16 cellular contexts compared by ENCODE assay signal in genomic region chr12:7972734-7973488, GRCh38. TPM values are rescaled to one million over a fixed set of nuclear protein-coding genes. Genes with fewer than 3 reads are reported as not detected.
DNase-seq lines count a peak whose midpoint lies in the region; ATAC-seq and TF ChIP-seq lines count a peak whose summit lies in the region.
"Had no signal": no experiment of that assay in that cellular context is flagged by ENCODE, and none has a peak within 500 bp of the region (broad histone marks: within the 10 kb centered on the region; RNA-seq: fewer than 3 reads in every experiment).

No MANE protein-coding gene starts in this region.

- no peak for TF ChIP-seq RAD21 in IMR-90 (IDR thresholded peaks at IDR 0.05; ENCODE audit: low read length)

- peaks cover 2% of the 10 kb centered on the region for H3K79me2 ChIP-seq in trophoblast cell (ENCODE audit: control insufficient read depth, insufficient read depth, low read length, poor library complexity)

- H3K27me3 ChIP-seq in IMR-90 (ENCODE audit: control insufficient read depth, insufficient read depth, low read length) = no peaks in the 10 kb centered on the region
- H3K27me3 ChIP-seq in trophoblast cell (ENCODE audit: insufficient read depth, low read length) = no peaks in the 10 kb centered on the region
- H3K27me3 ChIP-seq: SJCRH30 had no signal

- no peak overlapping the region; the same call in 2 of the 3 replicates for H2BK15ac ChIP-seq in IMR-90 (ENCODE audit: low read depth, low read length)

- 0 out of 2 replicates have a peak overlapping the region, but pooled peaks have one; percentile 25 for H2BK20ac ChIP-seq in IMR-90 (ENCODE audit: low read depth, low read length)

- no peak overlapping the region for H2AK9ac ChIP-seq in IMR-90 (replicated peaks; ENCODE audit: low read depth, low read length, poor library complexity)

- H3K36me3 Mint-ChIP-seq in activated CD4-positive, alpha-beta T cell treated with anti-CD3 and anti-CD28 coated beads, Interleukin-2, amount 10 ng/mL, durations not matched to agents 24 days and 14 days (ENCODE audit: low read depth) = peaks cover 13% of the 10 kb centered on the region
- peaks cover 11% of the 10 kb centered on the region for H3K36me3 Mint-ChIP-seq in brain

- intact Hi-C loops in activated CD4-positive, alpha-beta T cell treated with anti-CD3 and anti-CD28 coated beads, Interleukin-2, amount 10 ng/mL, durations not matched to agents 24 days and 14 days (cut with micrococcal nuclease) = no loop called here
- intact Hi-C loops in IMR-90 (cut with micrococcal nuclease) = loop anchor here (5.0 kb wide), 1 partner anchor 724 kb away; the partner anchor contains the start of gene RIMKLB

- H3K56ac ChIP-seq in IMR-90 (ENCODE audit: extremely low read depth, insufficient read depth, low read length) = no peak overlapping the region

- H3K4me1 ChIP-seq in IMR-90 (ENCODE audit: control insufficient read depth, insufficient read depth, low read length) = peaks cover 6% of the 10 kb centered on the region
- H3K4me1 ChIP-seq in trophoblast cell (ENCODE audit: control insufficient read depth in 1 of 2, insufficient read depth in 2 of 2, low read length in 2 of 2) = peaks cover 0 to 5% of the 10 kb centered on the region in 2 experiments
- H3K4me1 ChIP-seq: SJCRH30 had no signal

- H3K14ac ChIP-seq in IMR-90 (replicated peaks; ENCODE audit: low read depth, low read length) (no peak overlapping the region; the same call in 1 of the 2 replicates), trophoblast cell (ENCODE audit: low read length) (no peak overlapping the region)

- ATAC-seq in IMR-90 (ENCODE audit: low read depth) (no peak), HG02763 (IDR thresholded peaks at IDR 0.05; ENCODE audit: unreplicated experiment) (no peak), GM19463 (IDR thresholded peaks at IDR 0.05; ENCODE audit: unreplicated experiment) (no peak)
- ATAC-seq: heart right ventricle had no signal

- 0 out of 4 replicates have a peak overlapping the region, but pooled peaks of 1 of the 2 experiments have one; percentile 33 for H4K8ac ChIP-seq in IMR-90 (ENCODE audit: low read depth in 2 of 2, low read length in 2 of 2)
- peak overlapping the region; percentile 17 for H4K8ac ChIP-seq in trophoblast cell (ENCODE audit: low read depth, low read length)

- BruUV-seq in IMR-90 (replicated peaks; lab: Mats Ljungman, UMichigan) = no TSS peak

- H3K4me2 ChIP-seq in IMR-90 (ENCODE audit: low read depth, low read length) (no peak overlapping the region), trophoblast cell (ENCODE audit: low read length) (no peak overlapping the region)

- H3K27ac ChIP-seq in IMR-90 (ENCODE audit: insufficient read depth, low read length) (peak overlapping the region; percentile 47), trophoblast cell (ENCODE audit: low read depth, low read length) (peak overlapping the region; percentile 37)
- H3K27ac ChIP-seq: epithelial cell of prostate, SJCRH30 had no signal

- peak overlapping the region; percentile 84 for H3K4me3 Mint-ChIP-seq in activated CD4-positive, alpha-beta T cell treated with anti-CD3 and anti-CD28 coated beads, Interleukin-2, amount 10 ng/mL, durations not matched to agents 24 days and 14 days
- peak overlapping the region; percentile 38 to 72 (median 67) for H3K4me3 Mint-ChIP-seq in brain

- H2AFZ ChIP-seq in IMR-90 (replicated peaks; ENCODE audit: low read length, poor library complexity) (no peak overlapping the region), trophoblast cell (ENCODE audit: insufficient read depth, low read length, poor library complexity) (no peak overlapping the region)

- H3K4me3 ChIP-seq in IMR-90 (ENCODE audit: insufficient read depth, low read depth, low read length) (no peak overlapping the region), trophoblast cell (ENCODE audit: low read depth, low read length) (no peak overlapping the region)
- H3K4me3 ChIP-seq: SJCRH30 had no signal

- CTCF ChIA-PET in IMR-90 (lab: Yijun Ruan, JAX) = interaction anchor here (1.2 kb wide), 1 partner anchor 40 kb away, joined by 5 read pairs; no protein-coding TSS in a partner anchor

- no peak overlapping the region for H4K12ac ChIP-seq in trophoblast cell (ENCODE audit: low read depth, low read length)

- H3K18ac ChIP-seq in IMR-90 (ENCODE audit: low read depth, low read length) (no peak overlapping the region; the same call in 1 of the 2 replicates), trophoblast cell (ENCODE audit: low read length) (no peak overlapping the region)

- H2BK5ac ChIP-seq in IMR-90 (ENCODE audit: low read depth, low read length, poor library complexity, severe bottlenecking) (peak overlapping the region; percentile 59), trophoblast cell (ENCODE audit: low read depth, low read length, poor library complexity) (no peak overlapping the region)

- no peak overlapping the region for H4K5ac ChIP-seq in IMR-90 (ENCODE audit: low read depth, low read length)

- in situ Hi-C loops in IMR-90 (cut with MboI; ENCODE audit: low sequenced_read_pairs) = no loop called here

- H3K4ac ChIP-seq in IMR-90 (ENCODE audit: low read depth, low read length) (peak overlapping the region; percentile 20), trophoblast cell (ENCODE audit: low read depth, low read length) (peak overlapping the region; percentile 58)

- H3K79me1 ChIP-seq in IMR-90 (ENCODE audit: low read depth in 1 of 2, low read length in 2 of 2) (peaks cover 8% of the 10 kb centered on the region in 2 experiments; a peak in 3 of 4 replicates), trophoblast cell (ENCODE audit: low read length) (peaks cover 14% of the 10 kb centered on the region)

- H3K27ac Mint-ChIP-seq in activated CD4-positive, alpha-beta T cell treated with anti-CD3 and anti-CD28 coated beads, Interleukin-2, amount 10 ng/mL, durations not matched to agents 24 days and 14 days = peak overlapping the region; percentile 91
- H3K27ac Mint-ChIP-seq in brain = peak overlapping the region; percentile 55 to 92 (median 83)

- no peak overlapping the region for H3K9ac ChIP-seq in IMR-90 (ENCODE audit: low read depth, low read length)
- no peak overlapping the region for H3K9ac ChIP-seq in trophoblast cell (ENCODE audit: low read length)

- H3K9me3 ChIP-seq in IMR-90 (ENCODE audit: control insufficient read depth, insufficient read depth, low read length) (no peaks in the 10 kb centered on the region), trophoblast cell (ENCODE audit: insufficient read depth, low read depth, low read length) (no peaks in the 10 kb centered on the region)
- H3K9me3 ChIP-seq: heart right ventricle, SJCRH30 had no signal

- H4K91ac ChIP-seq in IMR-90 (ENCODE audit: insufficient read depth, low read depth, low read length) (no peak overlapping the region), trophoblast cell (ENCODE audit: low read depth, low read length) (peak overlapping the region; percentile 39)

- H3K4me1 Mint-ChIP-seq in activated CD4-positive, alpha-beta T cell treated with anti-CD3 and anti-CD28 coated beads, Interleukin-2, amount 10 ng/mL, durations not matched to agents 24 days and 14 days = peaks cover 30% of the 10 kb centered on the region
- peaks cover 73% of the 10 kb centered on the region for H3K4me1 Mint-ChIP-seq in brain

- H3K27me3 Mint-ChIP-seq in activated CD4-positive, alpha-beta T cell treated with anti-CD3 and anti-CD28 coated beads, Interleukin-2, amount 10 ng/mL, durations not matched to agents 24 days and 14 days = no peaks in the 10 kb centered on the region
- H3K27me3 Mint-ChIP-seq in brain = peaks cover 10% of the 10 kb centered on the region

- no peaks in the 10 kb centered on the region; the same call in 1 of the 2 replicates for H3K9me1 ChIP-seq in IMR-90 (ENCODE audit: insufficient read depth, low read length)

- POLR2A ChIA-PET in IMR-90 (lab: Charles Lee; ENCODE audit: unreplicated experiment) = no interaction called here

- dilution Hi-C loops in IMR-90 (cut with HindIII; ENCODE audit: low sequenced_read_pairs, unreplicated experiment) = no loop called here

- H3K23ac ChIP-seq in IMR-90 (ENCODE audit: low read depth, low read length) = no peak overlapping the region
- H3K23ac ChIP-seq in trophoblast cell (ENCODE audit: low read length) = no peak overlapping the region

- 93% methylated on average over 4 of the region's 19 CpGs; no CpG with 5 or more reads in 1 of the 2 experiments for WGBS in IMR-90 (ENCODE audit: extremely low coverage in 2 of 2, insufficient read length in 1 of 2), 2 experiments
- no CpG with 5 or more reads among the region's 19 CpGs for WGBS in trophoblast cell (ENCODE audit: extremely low coverage, insufficient coverage, insufficient read length)

- no peaks in the 10 kb centered on the region for H4K20me1 ChIP-seq in IMR-90 (ENCODE audit: insufficient read depth, low read length)

- no peak for TF ChIP-seq CTCF in IMR-90 (conservative IDR thresholded peaks at IDR 0.05; ENCODE audit: low read depth, low read length)
- TF ChIP-seq CTCF in brain (conservative IDR thresholded peaks at IDR 0.05) = no peak

- H2BK120ac ChIP-seq in IMR-90 (ENCODE audit: low read depth, low read length) (peak overlapping the region; percentile 18; the same call in 1 of the 2 replicates), trophoblast cell (ENCODE audit: insufficient read depth, low read length, poor library complexity) (no peak overlapping the region)

- no peak for DNase-seq in activated CD4-positive, alpha-beta T cell treated with anti-CD3 and anti-CD28 coated beads, Interleukin-2, amount 10 ng/mL, durations not matched to agents 24 days and 14 days
- no peak for DNase-seq in activated CD4-positive, alpha-beta T cell treated with anti-CD3 and anti-CD28 coated beads for 1 hour
- no peak for DNase-seq in IMR-90
- no peak for DNase-seq in trophoblast cell
- no peak for DNase-seq in GF-D8 (lab: John Stamatoyannopoulos, UW)
- DNase-seq: activated effector memory CD4-positive, alpha-beta T cell treated with anti-CD3 and anti-CD28 coated beads, Interleukin-2, amount 50 U/mL, for 16 hours; Calu3; heart right ventricle; MV-4-11; NCI-H2171; SJCRH30; small intestine had no signal

- TF ChIP-seq POLR2A in IMR-90 (IDR thresholded peaks at IDR 0.05; ENCODE audit: low read depth, low read length) = no peak

- no peaks in the 10 kb centered on the region for H3K9me3 Mint-ChIP-seq in activated CD4-positive, alpha-beta T cell treated with anti-CD3 and anti-CD28 coated beads, Interleukin-2, amount 10 ng/mL, durations not matched to agents 24 days and 14 days
- peaks cover 6 to 23% (median 10%) of the 10 kb centered on the region in 5 experiments for H3K9me3 Mint-ChIP-seq in brain

- peak overlapping the region; percentile 86 for H2BK12ac ChIP-seq in trophoblast cell (ENCODE audit: low read length)

- H2AK5ac ChIP-seq in IMR-90 (ENCODE audit: low read depth, low read length) = peak overlapping the region; percentile 64; the same call in 1 of the 2 replicates
- H2AK5ac ChIP-seq in trophoblast cell (ENCODE audit: low read length) = no peak overlapping the region

- H3K36me3 ChIP-seq in IMR-90 (ENCODE audit: control insufficient read depth, insufficient read depth, low read length) = no peaks in the 10 kb centered on the region
- peaks cover 0 to under 1% of the 10 kb centered on the region in 2 experiments for H3K36me3 ChIP-seq in trophoblast cell (ENCODE audit: control insufficient read depth in 1 of 2, insufficient read depth in 2 of 2, low read length in 2 of 2)
- H3K36me3 ChIP-seq: heart right ventricle, SJCRH30 had no signal

RNA-seq across cellular contexts. Expression of gene SLC2A3, which starts 36.9 kb away (rescaled TPM):
- 362 and 366 TPM in 2 replicates for total RNA-seq in activated CD4-positive, alpha-beta T cell treated with anti-CD3 and anti-CD28 coated beads, Interleukin-2, amount 10 ng/mL, durations not matched to agents 24 days and 14 days
- 54.8 and 113 TPM in 2 replicates for total RNA-seq in IMR-90 (2012; rRNA removed)
- polyA plus RNA-seq in IMR-90 (2012; rRNA removed) (38.2 and 46.1 TPM in 2 replicates), brain (ENCODE audit: insufficient read depth, low read depth, low replicate concordance) (19.7 TPM)
- polyA plus RNA-seq in IMR-90 (2012; cell fraction: cytosol; rRNA removed) = 19.4 and 27.9 TPM in 2 replicates
- 44.9 and 179 TPM in 2 replicates for polyA plus RNA-seq in IMR-90 (2012; cell fraction: nucleus; rRNA removed; ENCODE audit: low replicate concordance)
- 1,584 and 1,664 TPM in 2 replicates for polyA plus RNA-seq in trophoblast cell (2013)
- total RNA-seq: Calu3 had no signal

RNA-seq across cellular contexts. Expression of gene FOXJ2, which starts 59.6 kb away (rescaled TPM):
- total RNA-seq in activated CD4-positive, alpha-beta T cell treated with anti-CD3 and anti-CD28 coated beads, Interleukin-2, amount 10 ng/mL, durations not matched to agents 24 days and 14 days = 18.5 and 18.6 TPM in 2 replicates
- 3.0 and 3.9 TPM in 2 replicates for total RNA-seq in IMR-90 (2012; rRNA removed)
- polyA plus RNA-seq in IMR-90 (2012; rRNA removed) (8.4 and 8.5 TPM in 2 replicates), brain (ENCODE audit: insufficient read depth, low read depth, low replicate concordance) (23.0 TPM)
- 2.5 and 5.1 TPM in 2 replicates for polyA plus RNA-seq in IMR-90 (2012; cell fraction: cytosol; rRNA removed)
- 12.8 and 13.4 TPM in 2 replicates for polyA plus RNA-seq in IMR-90 (2012; cell fraction: nucleus; rRNA removed; ENCODE audit: low replicate concordance)
- polyA plus RNA-seq in trophoblast cell (2013) = 22.7 TPM in 2 replicates
